ENCODE assay signal across 2 cellular contexts in genomic region chr13:41213919-41214318, GRCh38.
TF ChIP-seq lines count a peak whose summit lies in the region.

No MANE protein-coding gene starts in this region.

TF ChIP-seq in HepG2, 621 proteins besides CTCF, POLR2A, EP300 and RAD21:
- TF ChIP-seq ZNF556 (CRISPR knock-in tag; IDR thresholded peaks at IDR 0.05; ENCODE audit: borderline replicate concordance) (no peak), ZNF513 (CRISPR knock-in tag; conservative IDR thresholded peaks at IDR 0.05) (no peak), ZNF747 (CRISPR knock-in tag; IDR thresholded peaks at IDR 0.05; ENCODE audit: borderline replicate concordance) (no peak), ZSCAN20 (CRISPR knock-in tag; IDR thresholded peaks at IDR 0.05; ENCODE audit: borderline replicate concordance) (no peak), MIER2 (CRISPR knock-in tag; IDR thresholded peaks at IDR 0.05) (no peak), KLF9 (CRISPR knock-in tag; IDR thresholded peaks at IDR 0.05; ENCODE audit: low read depth) (no peak), ZBTB34 (CRISPR knock-in tag; IDR thresholded peaks at IDR 0.05) (no peak), MTF1 (CRISPR knock-in tag; IDR thresholded peaks at IDR 0.05) (no peak), SMYD3 (CRISPR knock-in tag; IDR thresholded peaks at IDR 0.05) (no peak), ZSCAN12 (CRISPR knock-in tag; IDR thresholded peaks at IDR 0.05) (no peak), ZNF792 (CRISPR knock-in tag; IDR thresholded peaks at IDR 0.05) (no peak), ZNF207 (IDR thresholded peaks at IDR 0.05; ENCODE audit: borderline replicate concordance) (no peak), HMGXB3 (CRISPR knock-in tag; IDR thresholded peaks at IDR 0.05; ENCODE audit: borderline replicate concordance) (no peak)

TF ChIP-seq in GM12878, 131 proteins besides CTCF, POLR2A, EP300 and RAD21:
- TF ChIP-seq JUND (IDR thresholded peaks at IDR 0.05; ENCODE audit: low read depth, low read length) (no peak), BCL3 (IDR thresholded peaks at IDR 0.05; ENCODE audit: borderline replicate concordance, insufficient read depth, low read depth, low read length, poor library complexity, severe bottlenecking) (peak; percentile 57)
